ENCODE assay signal across 9 cellular contexts in the genomic region with DNA sequence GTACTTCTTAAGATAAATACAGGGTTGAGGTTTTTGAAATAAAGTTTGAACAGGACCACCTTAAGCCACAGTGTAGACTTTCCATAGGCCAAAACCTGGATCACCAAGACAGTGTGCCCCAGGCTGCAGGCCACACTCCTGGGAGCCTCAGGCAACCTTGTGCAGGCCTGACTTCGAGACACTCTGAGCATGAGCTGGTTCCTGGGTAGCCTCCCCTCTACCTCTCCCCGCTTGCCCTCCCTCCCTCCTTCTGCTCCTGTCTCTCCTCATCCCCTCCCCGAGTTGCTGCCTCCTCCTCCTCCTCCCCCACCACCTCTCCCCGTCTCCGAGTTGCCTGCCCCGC. TPM values are rescaled to one million over a fixed set of nuclear protein-coding genes. Genes with fewer than 3 reads are reported as not detected.
DNase-seq lines count a peak whose midpoint lies in the region; ATAC-seq and TF ChIP-seq lines count a peak whose summit lies in the region.
"Had no signal": no experiment of that assay in that cellular context is flagged by ENCODE, and none has a peak within 500 bp of the region (broad histone marks: within the 10 kb centered on the region; RNA-seq: fewer than 3 reads in every experiment).

No MANE protein-coding gene starts in this region.

- intact Hi-C loops in colonic mucosa (cut with DNase I): no loop called here

- peaks cover 8% of the 10 kb centered on the region; the same call in 1 of the 2 replicates for H3K4me1 ChIP-seq in HUES48 (ENCODE audit: control insufficient read depth, insufficient read depth, low read length)
- H3K4me1 ChIP-seq in colonic mucosa: no peaks in the 10 kb centered on the region

- H3K9ac ChIP-seq in HUES48 (ENCODE audit: low read depth, low read length) (no peak overlapping the region), colonic mucosa (ENCODE audit: low read depth in 2 of 2, low read length in 2 of 2) (peak overlapping the region in 1 of 2 donors; percentile 38)

- H3K9me3 ChIP-seq in HUES48 (ENCODE audit: control insufficient read depth, insufficient read depth, low read length): no peaks in the 10 kb centered on the region
- no peaks in the 10 kb centered on the region for H3K9me3 ChIP-seq in colonic mucosa

- peak overlapping the region; percentile 66 for H3K4me3 ChIP-seq in HUES48 (ENCODE audit: low read depth, low read length)
- peak overlapping the region; percentile 54 for H3K4me3 ChIP-seq in colonic mucosa

- H3K9me3 Mint-ChIP-seq in nephron: no peaks in the 10 kb centered on the region

- ATAC-seq in GM19463 (IDR thresholded peaks at IDR 0.05; ENCODE audit: unreplicated experiment): peak; percentile 10

- peak overlapping the region; percentile 79 to 90 (median 84) for H3K27ac Mint-ChIP-seq in nephron

- no peaks in the 10 kb centered on the region for H3K36me3 ChIP-seq in HUES48 (ENCODE audit: control insufficient read depth, insufficient read depth, low read length)
- H3K36me3 ChIP-seq in colonic mucosa: no peaks in the 10 kb centered on the region

- TF ChIP-seq CTCF in colonic mucosa (IDR thresholded peaks at IDR 0.05) (no peak), nephron (IDR thresholded peaks at IDR 0.05; ENCODE audit: unreplicated experiment in 3 of 3) (no peak)

- H3K27me3 Mint-ChIP-seq in nephron (ENCODE audit: low read depth): no peaks in the 10 kb centered on the region

- H3K27ac ChIP-seq in HUES48 (ENCODE audit: low read depth, low read length) (no peak overlapping the region), colonic mucosa (peak overlapping the region; percentile 29)

- H3K36me3 Mint-ChIP-seq in nephron (ENCODE audit: low read depth): no peaks in the 10 kb centered on the region

- DNase-seq in colonic mucosa: no peak
- DNase-seq in COLO829 (ENCODE audit: low spot score): no peak
- DNase-seq in DMS153 treated with DMSO at 0.1 percent for 48 hours (lab: John Stamatoyannopoulos, UW; ENCODE audit: unreplicated experiment): no peak
- DNase-seq in erythroblast (lab: John Stamatoyannopoulos, UW): no peak
- no peak for DNase-seq in NCI-H128 (lab: John Stamatoyannopoulos, UW; ENCODE audit: unreplicated experiment)

- TF ChIP-seq POLR2A in erythroblast (IDR thresholded peaks at IDR 0.05; ENCODE audit: low read length): no peak

- H3K4me1 Mint-ChIP-seq in nephron: peaks cover 52% of the 10 kb centered on the region

- peak overlapping the region; percentile 59 to 81 (median 72) for H3K4me3 Mint-ChIP-seq in nephron

- H3K27me3 ChIP-seq in HUES48 (ENCODE audit: control insufficient read depth, insufficient read depth, low read length) (no peaks in the 10 kb centered on the region; the same call in 1 of the 2 replicates), colonic mucosa (no peaks in the 10 kb centered on the region)

RNA-seq across cellular contexts. Expression of a gene that starts 10.6 kb away (rescaled TPM):
- 1 to 10 TPM in 1 of 2 donors, under 1 TPM in 1; 0.96 to 3.4 TPM for total RNA-seq in colonic mucosa
- total RNA-seq: SK-MEL-5 had no signal

RNA-seq across cellular contexts. Expression of a gene that starts 19.9 kb away (rescaled TPM):
- 10 to 100 TPM; 53.8 to 76.0 TPM for total RNA-seq in colonic mucosa
